ENCODE assay signal across 17 cellular contexts in genomic region chr11:26078217-26078821, GRCh38.
DNase-seq lines count a peak whose midpoint lies in the region; ATAC-seq, FAIRE-seq and TF ChIP-seq lines count a peak whose summit lies in the region.
"Had no signal": no experiment of that assay in that cellular context is flagged by ENCODE, and none has a peak within 500 bp of the region (broad histone marks: within the 10 kb centered on the region; RNA-seq: fewer than 3 reads in every experiment).

No MANE protein-coding gene starts in this region.

- ATAC-seq in HG02623 (IDR thresholded peaks at IDR 0.05; ENCODE audit: unreplicated experiment) (peak; percentile 74), HG03565 (IDR thresholded peaks at IDR 0.05; ENCODE audit: unreplicated experiment) (peak; percentile 72), foreskin keratinocyte (peak; percentile 77)
- ATAC-seq: activated CD4-positive, alpha-beta T cell treated with anti-CD3 and anti-CD28 coated beads for 36 hours; activated T-cell treated with anti-CD3 and anti-CD28 coated beads, Interleukin-2, amount 50 U/mL, for 4 hours; right lobe of liver; T-helper 17 cell had no signal

- no peak for TF ChIP-seq CTCF in foreskin keratinocyte (conservative IDR thresholded peaks at IDR 0.05)

- H3K36me3 ChIP-seq in MG63, result no peaks in the 10 kb centered on the region
- H3K36me3 ChIP-seq: BE2C, neural progenitor cell, right lobe of liver had no signal

- peak overlapping the region; percentile 86 for H3K27ac ChIP-seq in foreskin keratinocyte
- H3K27ac ChIP-seq: neural progenitor cell, right lobe of liver had no signal

- H3K4me1 ChIP-seq in foreskin keratinocyte, result peaks cover 23% of the 10 kb centered on the region
- H3K4me1 ChIP-seq: BE2C, neural progenitor cell, right lobe of liver had no signal

- H3K27me3 ChIP-seq in foreskin keratinocyte, result no peaks in the 10 kb centered on the region
- no peaks in the 10 kb centered on the region for H3K27me3 ChIP-seq in MG63
- H3K27me3 ChIP-seq: BE2C, neural progenitor cell, right lobe of liver had no signal

- DNase-seq in GM19239 (ENCODE audit: insufficient read length, low spot score) (no peak), foreskin keratinocyte (peak; percentile 38 to 62), MG63 (no peak), NCI-H1930 (lab: John Stamatoyannopoulos, UW) (no peak)
- no peak for DNase-seq in stimulated activated CD4-positive, alpha-beta T cell treated with anti-CD3 and anti-CD28 coated beads, Interleukin-12 subunit alpha, Interleukin-12 subunit beta, amount 100 ng/mL, for 4 hours
- DNase-seq in activated CD8-positive, alpha-beta memory T cell treated with anti-CD3 and anti-CD28 coated beads for 24 hours, result no peak
- DNase-seq: activated CD4-positive, alpha-beta T cell treated with anti-CD3 and anti-CD28 coated beads for 36 hours; activated T-cell treated with anti-CD3 and anti-CD28 coated beads, Interleukin-2, amount 50 U/mL, for 4 hours; BE2C; DND-41; NCI-H1105 treated with DMSO at 0.1 percent for 48 hours; NCI-H524; right lobe of liver; T-helper 17 cell had no signal

- FAIRE-seq in GM19239 (lab: Jason Lieb, UNC), result peak; percentile 66

- no peak overlapping the region for H3K4me3 ChIP-seq in MG63
- H3K4me3 ChIP-seq: neural progenitor cell, right lobe of liver had no signal

- no peaks in the 10 kb centered on the region for H3K9me3 ChIP-seq in MG63
- H3K9me3 ChIP-seq: BE2C, right lobe of liver had no signal

Comparison
In these comparisons a context has a peak if more than half of its experiments do, and no peak if none do; other contexts are left out.
1. DNase-seq: peak in foreskin keratinocyte (2 of 2); none in GM19239 (single experiment), stimulated activated CD4-positive, alpha-beta T cell treated with anti-CD3 and anti-CD28 coated beads, Interleukin-12 subunit alpha, Interleukin-12 subunit beta, amount 100 ng/mL, for 4 hours (single experiment), MG63 (single experiment), NCI-H1930 (0 of 2) and activated CD8-positive, alpha-beta memory T cell treated with anti-CD3 and anti-CD28 coated beads for 24 hours (single experiment).
2. Peak in every context shown above with its lines, with median percentiles within 50 percentile points of each other: ATAC-seq.